Comparison of ENCODE assay signal across 1 cellular context in genomic region chr3:53850895-53851294, GRCh38.
A peak's percentile ranks its signal among the peaks of the same experiment; 100 is the strongest.
TF ChIP-seq lines count a peak whose summit lies in the region.

No MANE protein-coding gene starts in this region.

TF ChIP-seq in HepG2, 621 proteins besides CTCF, POLR2A, EP300 and RAD21:
- TF ChIP-seq POLR2AphosphoS5 (IDR thresholded peaks at IDR 0.05; ENCODE audit: low read depth, low read length) (0 out of 2 replicates have a peak, but pooled peaks have one; percentile 15), KLF6 (CRISPR knock-in tag; IDR thresholded peaks at IDR 0.05) (no peak), ZGPAT (CRISPR knock-in tag; IDR thresholded peaks at IDR 0.05) (no peak), ZNF367 (CRISPR knock-in tag; IDR thresholded peaks at IDR 0.05; ENCODE audit: borderline replicate concordance) (no peak), GLMP (CRISPR knock-in tag; IDR thresholded peaks at IDR 0.05; ENCODE audit: borderline replicate concordance) (no peak), ZNF468 (CRISPR knock-in tag; IDR thresholded peaks at IDR 0.05) (no peak), ZNF562 (CRISPR knock-in tag; IDR thresholded peaks at IDR 0.05; ENCODE audit: borderline replicate concordance) (no peak), ZMAT3 (CRISPR knock-in tag; conservative IDR thresholded peaks at IDR 0.05) (no peak), SNAPC4 (CRISPR knock-in tag; IDR thresholded peaks at IDR 0.05) (no peak)
